Comparison of ENCODE assay signal across 12 cellular contexts in genomic region chr7:46004965-46005364, GRCh38.
A peak's percentile ranks its signal among the peaks of the same experiment; 100 is the strongest.
DNase-seq lines count a peak whose midpoint lies in the region; ATAC-seq and TF ChIP-seq lines count a peak whose summit lies in the region.
"Had no signal": no experiment of that assay in that cellular context is flagged by ENCODE, and none has a peak within 500 bp of the region (broad histone marks: within the 10 kb centered on the region; RNA-seq: fewer than 3 reads in every experiment).

No MANE protein-coding gene starts in this region.

- H3K27ac Mint-ChIP-seq in Calu3 (ENCODE audit: unreplicated experiment) (peak overlapping the region; percentile 60), HFFc6 (peak overlapping the region; percentile 69; the same call in 1 of the 2 replicates), neural progenitor cell (no peak overlapping the region)

- H3K4me3 Mint-ChIP-seq in Calu3 (ENCODE audit: low read depth, unreplicated experiment): no peak overlapping the region
- H3K4me3 Mint-ChIP-seq in HFFc6: no peak overlapping the region
- H3K4me3 Mint-ChIP-seq in neural progenitor cell: no peak overlapping the region
- H3K4me3 Mint-ChIP-seq: CD8-positive, alpha-beta memory T cell had no signal

- H3K9me3 ChIP-seq in PC-3 (ENCODE audit: low read length) (no peaks in the 10 kb centered on the region), neural progenitor cell (ENCODE audit: low read depth) (no peaks in the 10 kb centered on the region), Peyer's patch (no peaks in the 10 kb centered on the region)
- H3K9me3 ChIP-seq: A549, BE2C had no signal

- H3K36me3 ChIP-seq in PC-3 (ENCODE audit: low read depth, low read length) (no peaks in the 10 kb centered on the region), neural progenitor cell (peaks cover 4% of the 10 kb centered on the region), Peyer's patch (no peaks in the 10 kb centered on the region)
- H3K36me3 ChIP-seq: BE2C had no signal

- H3K79me2 ChIP-seq in PC-3 (ENCODE audit: low read length) (no peaks in the 10 kb centered on the region), neural progenitor cell (ENCODE audit: low read depth) (no peaks in the 10 kb centered on the region)

- no peaks in the 10 kb centered on the region for H3K9me3 Mint-ChIP-seq in Calu3 (ENCODE audit: low read depth, unreplicated experiment)
- H3K9me3 Mint-ChIP-seq in HFFc6: no peaks in the 10 kb centered on the region
- H3K9me3 Mint-ChIP-seq in neural progenitor cell: peaks cover 4% of the 10 kb centered on the region

- H4K20me1 ChIP-seq in PC-3 (ENCODE audit: low read length): no peaks in the 10 kb centered on the region
- no peaks in the 10 kb centered on the region for H4K20me1 ChIP-seq in neural progenitor cell (ENCODE audit: low read depth)

- H3K4me1 ChIP-seq in PC-3 (ENCODE audit: insufficient read depth, low read length) (peaks cover 34% of the 10 kb centered on the region), neural progenitor cell (no peaks in the 10 kb centered on the region), Peyer's patch (no peaks in the 10 kb centered on the region)
- H3K4me1 ChIP-seq: BE2C had no signal

- no peaks in the 10 kb centered on the region for H3K27me3 ChIP-seq in PC-3 (ENCODE audit: low read length)
- H3K27me3 ChIP-seq in neural progenitor cell: no peaks in the 10 kb centered on the region
- no peaks in the 10 kb centered on the region for H3K27me3 ChIP-seq in Peyer's patch
- H3K27me3 ChIP-seq: BE2C had no signal

- no peak overlapping the region for H3K4me3 ChIP-seq in PC-3 (ENCODE audit: low read length)
- no peak overlapping the region for H3K4me3 ChIP-seq in neural progenitor cell
- H3K4me3 ChIP-seq in Peyer's patch: no peak overlapping the region
- H3K4me3 ChIP-seq: A549, K562 had no signal

- BruUV-seq in Calu3 (replicated peaks; lab: Mats Ljungman, UMichigan): no TSS peak
- no TSS peak for BruUV-seq in PC-3 (replicated peaks; lab: Mats Ljungman, UMichigan)

- H3K27ac ChIP-seq in PC-3 (ENCODE audit: low read length): peak overlapping the region; percentile 91
- no peak overlapping the region for H3K27ac ChIP-seq in neural progenitor cell
- no peak overlapping the region for H3K27ac ChIP-seq in Peyer's patch

- intact Hi-C loops in Calu3 (cut with micrococcal nuclease; ENCODE audit: unreplicated experiment): loop anchor here (10.0 kb wide), 1 partner anchor 200 kb away; no protein-coding TSS in a partner anchor
- intact Hi-C loops in PC-3 (cut with micrococcal nuclease): loop anchor here (1.0 kb wide), 1 partner anchor 27 kb away; no protein-coding TSS in a partner anchor
- intact Hi-C loops in Right ventricle myocardium inferior (cut with DNase I): no loop called here

- H3K9ac ChIP-seq in PC-3 (ENCODE audit: low read length) (peak overlapping the region; percentile 47), neural progenitor cell (no peak overlapping the region)

- H3F3A ChIP-seq in PC-3 (ENCODE audit: low read length, unreplicated experiment) (no peaks in the 10 kb centered on the region), neural progenitor cell (ENCODE audit: low read depth) (no peaks in the 10 kb centered on the region)

- CTCF ChIA-PET in Calu3 (lab: Charles Lee) (interaction anchor here (1.1 to 2.1 kb wide), 4 partner anchors 17 to 31 kb away, joined by 3 to 5 read pairs (median 4); no protein-coding TSS in a partner anchor), PC-3 (lab: Charles Lee) (no interaction called here)

- peak overlapping the region; percentile 33 for H3K4me2 ChIP-seq in PC-3 (ENCODE audit: low read length)
- H3K4me2 ChIP-seq in neural progenitor cell: no peak overlapping the region
- H3K4me2 ChIP-seq: A549 had no signal

- H3K27me3 Mint-ChIP-seq in Calu3 (ENCODE audit: unreplicated experiment) (no peaks in the 10 kb centered on the region), HFFc6 (ENCODE audit: insufficient read depth) (no peaks in the 10 kb centered on the region; the same call in 1 of the 2 replicates), neural progenitor cell (ENCODE audit: insufficient read depth, low read depth) (peaks cover 2% of the 10 kb centered on the region)
- H3K27me3 Mint-ChIP-seq: CD8-positive, alpha-beta memory T cell had no signal

- no peak for TF ChIP-seq CTCF in Calu3 (IDR thresholded peaks at IDR 0.05; ENCODE audit: unreplicated experiment)
- TF ChIP-seq CTCF in HFFc6 (IDR thresholded peaks at IDR 0.05): no peak
- no peak for TF ChIP-seq CTCF in PC-3 (conservative IDR thresholded peaks at IDR 0.05; ENCODE audit: low read depth, low read length)
- TF ChIP-seq CTCF in neural progenitor cell (IDR thresholded peaks at IDR 0.05): no peak
- TF ChIP-seq CTCF in Peyer's patch (IDR thresholded peaks at IDR 0.05): no peak

- H3K4me1 Mint-ChIP-seq in Calu3 (ENCODE audit: low read depth, unreplicated experiment) (peaks cover 33% of the 10 kb centered on the region), HFFc6 (ENCODE audit: low read depth) (peaks cover 29% of the 10 kb centered on the region), neural progenitor cell (no peaks in the 10 kb centered on the region)
- H3K4me1 Mint-ChIP-seq: CD8-positive, alpha-beta memory T cell had no signal

- no peak for ATAC-seq in PC-3
- no peak for ATAC-seq in Right ventricle myocardium inferior
- ATAC-seq: K562 had no signal

- DNase-seq in Calu3: no peak
- no peak for DNase-seq in HFFc6
- DNase-seq in PC-3: no peak
- no peak for DNase-seq in neural progenitor cell (ENCODE audit: low spot score)
- no peak for DNase-seq in Peyer's patch
- DNase-seq in HUDEP-2 (lab: John Stamatoyannopoulos, UW; ENCODE audit: unreplicated experiment in 76 of 76): no peak
- DNase-seq in Right ventricle myocardium inferior (ENCODE audit: missing footprints): no peak
- DNase-seq: BE2C; CD8-positive, alpha-beta memory T cell; DMS 273 treated with DMSO at 0.1 percent for 48 hours had no signal

- POLR2A ChIA-PET in PC-3 (lab: Charles Lee; ENCODE audit: unreplicated experiment): no interaction called here

- no peaks in the 10 kb centered on the region for H3K9me2 ChIP-seq in PC-3 (replicated peaks; ENCODE audit: low read length)

- no peak overlapping the region for H2AFZ ChIP-seq in PC-3 (ENCODE audit: low read length)
- H2AFZ ChIP-seq in neural progenitor cell (replicated peaks): peak overlapping the region; percentile 37

- H3K36me3 Mint-ChIP-seq in Calu3 (ENCODE audit: insufficient read depth, unreplicated experiment): peaks cover 5% of the 10 kb centered on the region
- H3K36me3 Mint-ChIP-seq in HFFc6 (ENCODE audit: low read depth): no peaks in the 10 kb centered on the region
- H3K36me3 Mint-ChIP-seq in neural progenitor cell: no peaks in the 10 kb centered on the region
- H3K36me3 Mint-ChIP-seq: CD8-positive, alpha-beta memory T cell had no signal

- TF ChIP-seq POLR2A in Peyer's patch (IDR thresholded peaks at IDR 0.05): no peak
